In the genomic region with DNA sequence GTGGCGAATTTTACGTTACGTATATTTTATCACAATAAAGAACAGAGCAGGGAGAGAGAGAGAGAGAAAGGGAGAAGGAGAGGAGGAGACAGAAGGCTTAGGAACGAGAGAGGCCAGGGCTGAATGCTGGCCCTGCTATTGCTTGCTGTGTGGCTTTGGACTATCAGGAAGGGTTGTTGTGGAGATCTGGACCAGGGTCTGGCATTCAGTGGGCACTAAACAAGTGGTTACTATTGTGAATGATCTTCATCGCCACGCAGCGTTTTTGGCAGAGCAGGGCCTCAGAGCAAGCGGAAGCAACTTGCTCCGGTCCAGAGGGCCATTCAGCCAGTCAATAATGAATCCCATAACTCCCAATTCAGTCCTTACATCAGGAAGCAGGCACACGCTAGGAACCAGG, we compare ENCODE assay signal across 24 cellular contexts. TPM values are rescaled to one million over a fixed set of nuclear protein-coding genes. Genes with fewer than 3 reads are reported as not detected.
DNase-seq lines count a peak whose midpoint lies in the region; ATAC-seq and TF ChIP-seq lines count a peak whose summit lies in the region.
"Had no signal": no experiment of that assay in that cellular context is flagged by ENCODE, and none has a peak within 500 bp of the region (broad histone marks: within the 10 kb centered on the region; RNA-seq: fewer than 3 reads in every experiment).

No MANE protein-coding gene starts in this region.

- peaks cover 0 to 4% (median 0%) of the 10 kb centered on the region in 5 experiments for H3K9me3 Mint-ChIP-seq in brain
- H3K9me3 Mint-ChIP-seq in stimulated activated naive CD8-positive, alpha-beta T cell treated with anti-CD3 and anti-CD28 coated beads, Interleukin-15, amount 100 ng/mL, for 72 hours: no peaks in the 10 kb centered on the region
- H3K9me3 Mint-ChIP-seq: CD8-positive, alpha-beta memory T cell; dendritic cell treated with granulocyte-macrophage colony-stimulating factor and Interleukin-4, amounts not matched to agents 40 ng/mL and 50 ng/mL, for 4 days; H9; T-helper 2 cell treated with Interferon-gamma antibody and Interleukin-4, amounts not matched to agents 5 μg/mL and 100 μg/mL, for 36 hours had no signal

- H3K4me1 ChIP-seq in BLaER1 treated with 17β-estradiol and CSF1 and Interleukin-3, amounts not matched to agents 10 nM and 100 nM: peaks cover 66 to 81% (median 75%) of the 10 kb centered on the region in 10 experiments
- peaks cover 50% of the 10 kb centered on the region in 2 donors for H3K4me1 ChIP-seq in gastrocnemius medialis
- H3K4me1 ChIP-seq: foreskin keratinocyte, SJSA1 had no signal

- H3K27ac ChIP-seq in BLaER1 treated with 17β-estradiol and CSF1 and Interleukin-3, amounts not matched to agents 10 nM and 100 nM: peak overlapping the region in 2 of 11 experiments; percentile 35 to 93; a peak in 4 of 22 replicates
- peak overlapping the region; percentile 98 for H3K27ac ChIP-seq in layer of hippocampus (ENCODE audit: low read depth, low read length)
- H3K27ac ChIP-seq in gastrocnemius medialis: peak overlapping the region; percentile 86 to 95 (median 92)
- H3K27ac ChIP-seq: epithelial cell of prostate, foreskin keratinocyte, PC-9, SJSA1 had no signal

- peak overlapping the region; percentile 2 to 99 (median 93); a peak in 19 of 22 replicates for H3K4me2 ChIP-seq in BLaER1 treated with 17β-estradiol and CSF1 and Interleukin-3, amounts not matched to agents 10 nM and 100 nM
- H3K4me2 ChIP-seq: PC-9 had no signal

- peaks cover 0 to 4% (median 0%) of the 10 kb centered on the region in 11 experiments; a peak in 2 of 22 replicates for H3K9me3 ChIP-seq in BLaER1 treated with 17β-estradiol and CSF1 and Interleukin-3, amounts not matched to agents 10 nM and 100 nM (replicated peaks in 1 of 11)
- no peaks in the 10 kb centered on the region for H3K9me3 ChIP-seq in gastrocnemius medialis
- H3K9me3 ChIP-seq: SJSA1 had no signal

- DNase-seq in gastrocnemius medialis (no peak), epidermal melanocyte (ENCODE audit: insufficient read length, low spot score) (no peak)
- DNase-seq in stimulated activated naive CD8-positive, alpha-beta T cell treated with anti-CD3 and anti-CD28 coated beads, Interleukin-15, amount 100 ng/mL, for 72 hours: no peak
- DNase-seq in central memory CD4-positive, alpha-beta T cell: no peak
- DNase-seq: activated CD4-positive, CD25-positive, alpha-beta regulatory T cell treated with anti-CD3 and anti-CD28 coated beads, Interleukin-2, amount 50 U/mL, for 72 hours; activated naive CD4-positive, alpha-beta T cell treated with anti-CD3 and anti-CD28 coated beads, Interleukin-2, amount 50 U/mL, for 16 hours; activated T-cell treated with anti-CD3 and anti-CD28 coated beads, Interleukin-2, amount 50 U/mL, for 48 hours; CD8-positive, alpha-beta memory T cell; DMS79; foreskin keratinocyte; H9; NCI-H1417 treated with DMSO at 0.1 percent for 48 hours; NCI-H2171 treated with DMSO at 0.1 percent for 48 hours; PC-9; stimulated activated CD4-positive, alpha-beta T cell treated with anti-CD3 and anti-CD28 coated beads, Interleukin-1b, Interleukin-23, amount 100 ng/mL, for 48 hours had no signal

- peaks cover 16 to 70% (median 38%) of the 10 kb centered on the region in 11 experiments for H3K36me3 ChIP-seq in BLaER1 treated with 17β-estradiol and CSF1 and Interleukin-3, amounts not matched to agents 10 nM and 100 nM
- H3K36me3 ChIP-seq in gastrocnemius medialis: no peaks in the 10 kb centered on the region
- H3K36me3 ChIP-seq: SJSA1 had no signal

- ATAC-seq in gastrocnemius medialis (no peak), HG03460 (IDR thresholded peaks at IDR 0.05; ENCODE audit: unreplicated experiment) (no peak)
- ATAC-seq in stimulated activated naive CD8-positive, alpha-beta T cell treated with anti-CD3 and anti-CD28 coated beads, Interleukin-15, amount 100 ng/mL, for 72 hours: no peak
- ATAC-seq: foreskin keratinocyte, HepG2 had no signal

- in situ Hi-C loops in gastrocnemius medialis (cut with MboI; ENCODE audit: low sequenced_read_pairs in 4 of 4): no loop called here

- no peaks in the 10 kb centered on the region for H3K27me3 ChIP-seq in BLaER1 treated with 17β-estradiol and CSF1 and Interleukin-3, amounts not matched to agents 10 nM and 100 nM
- no peaks in the 10 kb centered on the region for H3K27me3 ChIP-seq in layer of hippocampus (ENCODE audit: control insufficient read depth, insufficient read depth, low read length)
- H3K27me3 ChIP-seq in gastrocnemius medialis: no peaks in the 10 kb centered on the region
- H3K27me3 ChIP-seq: foreskin keratinocyte, SJSA1 had no signal

- no peak overlapping the region for H3K4me3 ChIP-seq in BLaER1 treated with 17β-estradiol and CSF1 and Interleukin-3, amounts not matched to agents 10 nM and 100 nM
- no peak overlapping the region for H3K4me3 ChIP-seq in gastrocnemius medialis
- H3K4me3 ChIP-seq: PC-9, SJSA1 had no signal

- peak overlapping the region in 1 of 11 experiments; percentile 5; a peak in 1 of 22 replicates for H3K9ac ChIP-seq in BLaER1 treated with 17β-estradiol and CSF1 and Interleukin-3, amounts not matched to agents 10 nM and 100 nM

- intact Hi-C loops in gastrocnemius medialis (cut with DNase I; ENCODE audit: low total_unique reads): no loop called here

- peaks cover 0 to 28% (median 0%) of the 10 kb centered on the region in 11 experiments; a peak in 5 of 22 replicates for H4K20me1 ChIP-seq in BLaER1 treated with 17β-estradiol and CSF1 and Interleukin-3, amounts not matched to agents 10 nM and 100 nM

- peak overlapping the region in 4 of 5 experiments; percentile 26 to 93 (median 76) for H3K27ac Mint-ChIP-seq in brain
- no peak overlapping the region for H3K27ac Mint-ChIP-seq in stimulated activated naive CD8-positive, alpha-beta T cell treated with anti-CD3 and anti-CD28 coated beads, Interleukin-15, amount 100 ng/mL, for 72 hours
- H3K27ac Mint-ChIP-seq: dendritic cell treated with granulocyte-macrophage colony-stimulating factor and Interleukin-4, amounts not matched to agents 40 ng/mL and 50 ng/mL, for 4 days; T-helper 2 cell treated with Interferon-gamma antibody and Interleukin-4, amounts not matched to agents 5 μg/mL and 100 μg/mL, for 36 hours had no signal

- H3K4me1 Mint-ChIP-seq in brain: peaks cover 67% of the 10 kb centered on the region
- peaks cover 31% of the 10 kb centered on the region for H3K4me1 Mint-ChIP-seq in stimulated activated naive CD8-positive, alpha-beta T cell treated with anti-CD3 and anti-CD28 coated beads, Interleukin-15, amount 100 ng/mL, for 72 hours

- TF ChIP-seq POLR2A in gastrocnemius medialis (IDR thresholded peaks at IDR 0.05): no peak

- peaks cover 4% of the 10 kb centered on the region for H3K27me3 Mint-ChIP-seq in brain
- H3K27me3 Mint-ChIP-seq in stimulated activated naive CD8-positive, alpha-beta T cell treated with anti-CD3 and anti-CD28 coated beads, Interleukin-15, amount 100 ng/mL, for 72 hours: no peaks in the 10 kb centered on the region
- H3K27me3 Mint-ChIP-seq: CD8-positive, alpha-beta memory T cell; dendritic cell treated with granulocyte-macrophage colony-stimulating factor and Interleukin-4, amounts not matched to agents 40 ng/mL and 50 ng/mL, for 4 days had no signal

- H3K4me3 Mint-ChIP-seq in brain: peak overlapping the region in 1 of 5 experiments; percentile 24
- no peak overlapping the region for H3K4me3 Mint-ChIP-seq in stimulated activated naive CD8-positive, alpha-beta T cell treated with anti-CD3 and anti-CD28 coated beads, Interleukin-15, amount 100 ng/mL, for 72 hours
- H3K4me3 Mint-ChIP-seq: CD8-positive, alpha-beta memory T cell; dendritic cell treated with granulocyte-macrophage colony-stimulating factor and Interleukin-4, amounts not matched to agents 40 ng/mL and 50 ng/mL, for 4 days; H9; T-helper 2 cell treated with Interferon-gamma antibody and Interleukin-4, amounts not matched to agents 5 μg/mL and 100 μg/mL, for 36 hours had no signal

- H3K36me3 Mint-ChIP-seq in brain: peaks cover 70% of the 10 kb centered on the region

- no peak for TF ChIP-seq CTCF in brain (conservative IDR thresholded peaks at IDR 0.05)
- no peak for TF ChIP-seq CTCF in gastrocnemius medialis (IDR thresholded peaks at IDR 0.05 in 4 of 5, conservative IDR thresholded peaks at IDR 0.05 in 1 of 5)

RNA-seq across cellular contexts. Expression of a gene that starts 26.4 kb away (rescaled TPM):
- 15.6 TPM for polyA plus RNA-seq in brain (ENCODE audit: insufficient read depth, low read depth, low replicate concordance)
- total RNA-seq in gastrocnemius medialis: 1 to 10 TPM; 2.8 to 6.0 (median 3.8) TPM

RNA-seq across cellular contexts. Expression of a gene that starts 48.0 kb away (rescaled TPM):
- 2.1 TPM for polyA plus RNA-seq in brain (ENCODE audit: insufficient read depth, low read depth, low replicate concordance)
- total RNA-seq in gastrocnemius medialis: 10 to 100 TPM; 15.1 to 44.0 (median 28.9) TPM

RNA-seq across cellular contexts. Expression of a gene that starts 56.6 kb away (rescaled TPM):
- 11.4 TPM for polyA plus RNA-seq in brain (ENCODE audit: insufficient read depth, low read depth, low replicate concordance)
- 10 to 100 TPM; 23.8 to 33.0 (median 25.9) TPM for total RNA-seq in gastrocnemius medialis

Comparison
In these comparisons a context has a peak if more than half of its experiments do, and no peak if none do; other contexts are left out.
1. H3K27ac Mint-ChIP-seq: peak in brain (4 of 5); none in stimulated activated naive CD8-positive, alpha-beta T cell treated with anti-CD3 and anti-CD28 coated beads, Interleukin-15, amount 100 ng/mL, for 72 hours (0 of 2).